8 cellular contexts compared by ENCODE assay signal in genomic region chr9:35657327-35658143, GRCh38. TPM values are rescaled to one million over a fixed set of nuclear protein-coding genes. Genes with fewer than 3 reads are reported as not detected.
DNase-seq lines count a peak whose midpoint lies in the region; ATAC-seq lines count a peak whose summit lies in the region.

RMRP (minus strand) TSS chr9:35658019.

- DNase-seq in GM04503 (ENCODE audit: low read depth) (peak; percentile 96), NCI-H1092 (lab: John Stamatoyannopoulos, UW) (peak; percentile 99), SKM-1 (lab: John Stamatoyannopoulos, UW; ENCODE audit: unreplicated experiment) (peak; percentile 97), glomerular endothelial cell (ENCODE audit: extremely low read depth, low read depth, low spot score) (peak; percentile 97), occipital lobe (lab: John Stamatoyannopoulos, UW) (peak; percentile 97)
- peak; percentile 87 to 97 for DNase-seq in activated naive CD4-positive, alpha-beta T cell treated with anti-CD3 and anti-CD28 coated beads, Interleukin-2, amount 50 U/mL, for 72 hours (ENCODE audit: low spot score in 2 of 2)

- peak within 1 kb of the TSS; percentile 98 for H3K27ac ChIP-seq in temporal lobe (ENCODE audit: low read depth, low read length)

- peaks cover 16 to 17% of the 10 kb centered on the region in 2 donors for H3K36me3 Mint-ChIP-seq in activated naive CD4-positive, alpha-beta T cell treated with anti-CD3 and anti-CD28 coated beads, Interleukin-2, amount 50 U/mL, for 72 hours

- H3K27ac Mint-ChIP-seq in activated naive CD4-positive, alpha-beta T cell treated with anti-CD3 and anti-CD28 coated beads, Interleukin-2, amount 50 U/mL, for 72 hours: peak within 1 kb of the TSS; percentile 96 to 100

- peak; percentile 86 for ATAC-seq in HG02588 (IDR thresholded peaks at IDR 0.05; ENCODE audit: unreplicated experiment)
- ATAC-seq in activated naive CD4-positive, alpha-beta T cell treated with anti-CD3 and anti-CD28 coated beads, Interleukin-2, amount 50 U/mL, for 72 hours: peak; percentile 96 to 97

- no peaks in the 10 kb centered on the region for H3K9me3 Mint-ChIP-seq in activated naive CD4-positive, alpha-beta T cell treated with anti-CD3 and anti-CD28 coated beads, Interleukin-2, amount 50 U/mL, for 72 hours

RNA-seq across cellular contexts. Expression of gene RMRP, which starts in this region (rescaled TPM):
- total RNA-seq in activated naive CD4-positive, alpha-beta T cell treated with anti-CD3 and anti-CD28 coated beads, Interleukin-2, amount 50 U/mL, for 72 hours: 1,000 to 10,000 TPM; 3,566 to 7,483 TPM
- total RNA-seq in glomerular endothelial cell (2,917 and 4,459 TPM in 2 replicates), occipital lobe (159,856 TPM), temporal lobe (65,531 TPM)

Comparison
In these comparisons a context has a peak if more than half of its experiments do, and no peak if none do; other contexts are left out.
1. Peak in every context shown above with its lines: DNase-seq, ATAC-seq and H3K27ac ChIP-seq.